Comparison of ENCODE assay signal across 1 cellular context in the genomic region with DNA sequence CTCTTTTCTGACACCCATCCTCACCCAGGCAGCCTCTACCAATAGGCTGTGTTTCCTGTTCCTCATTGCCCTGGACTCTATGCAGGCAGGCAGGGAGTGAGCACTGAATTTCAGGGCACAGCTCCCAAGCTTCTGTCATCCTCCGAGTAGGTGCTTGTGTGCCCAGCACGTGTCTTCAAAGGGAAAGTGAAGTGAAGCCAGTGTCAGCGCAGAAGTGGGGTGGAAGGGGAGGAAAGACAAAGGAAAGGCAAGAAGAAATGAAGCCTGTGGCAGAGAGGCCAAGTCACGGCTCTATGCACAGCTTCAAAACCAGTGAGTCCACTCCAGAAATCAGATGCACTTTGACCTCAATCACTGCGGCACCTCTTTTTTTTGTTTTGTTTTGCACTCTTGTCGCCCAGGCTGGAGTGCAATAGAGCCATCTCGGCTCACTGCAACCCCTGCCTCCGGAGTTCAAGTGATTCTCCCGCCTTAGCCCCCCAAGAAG.
TF ChIP-seq lines count a peak whose summit lies in the region.

No MANE protein-coding gene starts in this region.

TF ChIP-seq in GM23338, 12 proteins besides CTCF, POLR2A, EP300 and RAD21:
- no peak for TF ChIP-seq JUNB (IDR thresholded peaks at IDR 0.05; ENCODE audit: unreplicated experiment)
- no peak for TF ChIP-seq EZH2 (IDR thresholded peaks at IDR 0.05; ENCODE audit: low read depth, unreplicated experiment)
- TF ChIP-seq, protein P1, sequence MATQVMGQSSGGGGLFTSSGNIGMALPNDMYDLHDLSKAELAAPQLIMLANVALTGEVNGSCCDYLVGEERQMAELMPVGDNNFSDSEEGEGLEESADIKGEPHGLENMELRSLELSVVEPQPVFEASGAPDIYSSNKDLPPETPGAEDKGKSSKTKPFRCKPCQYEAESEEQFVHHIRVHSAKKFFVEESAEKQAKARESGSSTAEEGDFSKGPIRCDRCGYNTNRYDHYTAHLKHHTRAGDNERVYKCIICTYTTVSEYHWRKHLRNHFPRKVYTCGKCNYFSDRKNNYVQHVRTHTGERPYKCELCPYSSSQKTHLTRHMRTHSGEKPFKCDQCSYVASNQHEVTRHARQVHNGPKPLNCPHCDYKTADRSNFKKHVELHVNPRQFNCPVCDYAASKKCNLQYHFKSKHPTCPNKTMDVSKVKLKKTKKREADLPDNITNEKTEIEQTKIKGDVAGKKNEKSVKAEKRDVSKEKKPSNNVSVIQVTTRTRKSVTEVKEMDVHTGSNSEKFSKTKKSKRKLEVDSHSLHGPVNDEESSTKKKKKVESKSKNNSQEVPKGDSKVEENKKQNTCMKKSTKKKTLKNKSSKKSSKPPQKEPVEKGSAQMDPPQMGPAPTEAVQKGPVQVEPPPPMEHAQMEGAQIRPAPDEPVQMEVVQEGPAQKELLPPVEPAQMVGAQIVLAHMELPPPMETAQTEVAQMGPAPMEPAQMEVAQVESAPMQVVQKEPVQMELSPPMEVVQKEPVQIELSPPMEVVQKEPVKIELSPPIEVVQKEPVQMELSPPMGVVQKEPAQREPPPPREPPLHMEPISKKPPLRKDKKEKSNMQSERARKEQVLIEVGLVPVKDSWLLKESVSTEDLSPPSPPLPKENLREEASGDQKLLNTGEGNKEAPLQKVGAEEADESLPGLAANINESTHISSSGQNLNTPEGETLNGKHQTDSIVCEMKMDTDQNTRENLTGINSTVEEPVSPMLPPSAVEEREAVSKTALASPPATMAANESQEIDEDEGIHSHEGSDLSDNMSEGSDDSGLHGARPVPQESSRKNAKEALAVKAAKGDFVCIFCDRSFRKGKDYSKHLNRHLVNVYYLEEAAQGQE (IDR thresholded peaks at IDR 0.05; ENCODE audit: unreplicated experiment) = no peak
- TF ChIP-seq EZH2phosphoT487 (IDR thresholded peaks at IDR 0.05; ENCODE audit: unreplicated experiment) = no peak
- TF ChIP-seq ZNF331 (CRISPR knock-in tag; IDR thresholded peaks at IDR 0.05; ENCODE audit: low read depth) = no peak
- TF ChIP-seq, protein P2, sequence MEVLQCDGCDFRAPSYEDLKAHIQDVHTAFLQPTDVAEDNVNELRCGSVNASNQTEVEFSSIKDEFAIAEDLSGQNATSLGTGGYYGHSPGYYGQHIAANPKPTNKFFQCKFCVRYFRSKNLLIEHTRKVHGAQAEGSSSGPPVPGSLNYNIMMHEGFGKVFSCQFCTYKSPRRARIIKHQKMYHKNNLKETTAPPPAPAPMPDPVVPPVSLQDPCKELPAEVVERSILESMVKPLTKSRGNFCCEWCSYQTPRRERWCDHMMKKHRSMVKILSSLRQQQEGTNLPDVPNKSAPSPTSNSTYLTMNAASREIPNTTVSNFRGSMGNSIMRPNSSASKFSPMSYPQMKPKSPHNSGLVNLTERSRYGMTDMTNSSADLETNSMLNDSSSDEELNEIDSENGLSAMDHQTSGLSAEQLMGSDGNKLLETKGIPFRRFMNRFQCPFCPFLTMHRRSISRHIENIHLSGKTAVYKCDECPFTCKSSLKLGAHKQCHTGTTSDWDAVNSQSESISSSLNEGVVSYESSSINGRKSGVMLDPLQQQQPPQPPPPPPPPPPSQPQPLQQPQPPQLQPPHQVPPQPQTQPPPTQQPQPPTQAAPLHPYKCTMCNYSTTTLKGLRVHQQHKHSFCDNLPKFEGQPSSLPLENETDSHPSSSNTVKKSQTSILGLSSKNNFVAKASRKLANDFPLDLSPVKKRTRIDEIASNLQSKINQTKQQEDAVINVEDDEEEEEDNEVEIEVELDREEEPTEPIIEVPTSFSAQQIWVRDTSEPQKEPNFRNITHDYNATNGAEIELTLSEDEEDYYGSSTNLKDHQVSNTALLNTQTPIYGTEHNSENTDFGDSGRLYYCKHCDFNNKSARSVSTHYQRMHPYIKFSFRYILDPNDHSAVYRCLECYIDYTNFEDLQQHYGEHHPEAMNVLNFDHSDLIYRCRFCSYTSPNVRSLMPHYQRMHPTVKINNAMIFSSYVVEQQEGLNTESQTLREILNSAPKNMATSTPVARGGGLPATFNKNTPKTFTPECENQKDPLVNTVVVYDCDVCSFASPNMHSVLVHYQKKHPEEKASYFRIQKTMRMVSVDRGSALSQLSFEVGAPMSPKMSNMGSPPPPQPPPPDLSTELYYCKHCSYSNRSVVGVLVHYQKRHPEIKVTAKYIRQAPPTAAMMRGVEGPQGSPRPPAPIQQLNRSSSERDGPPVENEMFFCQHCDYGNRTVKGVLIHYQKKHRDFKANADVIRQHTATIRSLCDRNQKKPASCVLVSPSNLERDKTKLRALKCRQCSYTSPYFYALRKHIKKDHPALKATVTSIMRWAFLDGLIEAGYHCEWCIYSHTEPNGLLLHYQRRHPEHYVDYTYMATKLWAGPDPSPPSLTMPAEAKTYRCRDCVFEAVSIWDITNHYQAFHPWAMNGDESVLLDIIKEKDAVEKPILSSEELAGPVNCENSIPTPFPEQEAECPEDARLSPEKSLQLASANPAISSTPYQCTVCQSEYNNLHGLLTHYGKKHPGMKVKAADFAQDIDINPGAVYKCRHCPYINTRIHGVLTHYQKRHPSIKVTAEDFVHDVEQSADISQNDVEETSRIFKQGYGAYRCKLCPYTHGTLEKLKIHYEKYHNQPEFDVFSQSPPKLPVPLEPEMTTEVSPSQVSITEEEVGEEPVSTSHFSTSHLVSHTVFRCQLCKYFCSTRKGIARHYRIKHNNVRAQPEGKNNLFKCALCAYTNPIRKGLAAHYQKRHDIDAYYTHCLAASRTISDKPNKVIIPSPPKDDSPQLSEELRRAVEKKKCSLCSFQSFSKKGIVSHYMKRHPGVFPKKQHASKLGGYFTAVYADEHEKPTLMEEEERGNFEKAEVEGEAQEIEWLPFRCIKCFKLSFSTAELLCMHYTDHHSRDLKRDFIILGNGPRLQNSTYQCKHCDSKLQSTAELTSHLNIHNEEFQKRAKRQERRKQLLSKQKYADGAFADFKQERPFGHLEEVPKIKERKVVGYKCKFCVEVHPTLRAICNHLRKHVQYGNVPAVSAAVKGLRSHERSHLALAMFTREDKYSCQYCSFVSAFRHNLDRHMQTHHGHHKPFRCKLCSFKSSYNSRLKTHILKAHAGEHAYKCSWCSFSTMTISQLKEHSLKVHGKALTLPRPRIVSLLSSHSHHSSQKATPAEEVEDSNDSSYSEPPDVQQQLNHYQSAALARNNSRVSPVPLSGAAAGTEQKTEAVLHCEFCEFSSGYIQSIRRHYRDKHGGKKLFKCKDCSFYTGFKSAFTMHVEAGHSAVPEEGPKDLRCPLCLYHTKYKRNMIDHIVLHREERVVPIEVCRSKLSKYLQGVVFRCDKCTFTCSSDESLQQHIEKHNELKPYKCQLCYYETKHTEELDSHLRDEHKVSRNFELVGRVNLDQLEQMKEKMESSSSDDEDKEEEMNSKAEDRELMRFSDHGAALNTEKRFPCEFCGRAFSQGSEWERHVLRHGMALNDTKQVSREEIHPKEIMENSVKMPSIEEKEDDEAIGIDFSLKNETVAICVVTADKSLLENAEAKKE (CRISPR knock-in tag; IDR thresholded peaks at IDR 0.05) = no peak
- no peak for TF ChIP-seq ZNF114 (CRISPR knock-in tag; IDR thresholded peaks at IDR 0.05)
- no peak for TF ChIP-seq POLR2AphosphoS5 (IDR thresholded peaks at IDR 0.05; ENCODE audit: low read depth)
- TF ChIP-seq ETS1 (IDR thresholded peaks at IDR 0.05) = no peak
- TF ChIP-seq CREB1 (CRISPR knock-in tag; IDR thresholded peaks at IDR 0.05; ENCODE audit: low read depth) = no peak
- TF ChIP-seq STAT1 (IDR thresholded peaks at IDR 0.05; ENCODE audit: unreplicated experiment) = no peak
- TF ChIP-seq NANOG (IDR thresholded peaks at IDR 0.05; ENCODE audit: borderline replicate concordance) = no peak
TF ChIP-seq in GM23338: peak in this region for 0.
